ENCODE assay signal across 26 cellular contexts in genomic region chr6:27767851-27768250, GRCh38.
"Had no signal": no experiment of that assay in that cellular context is flagged by ENCODE, and none has a peak within 500 bp of the region (broad histone marks: within the 10 kb centered on the region; RNA-seq: fewer than 3 reads in every experiment).

No MANE protein-coding gene starts in this region.

- H3K36me3 Mint-ChIP-seq: activated naive CD4-positive, alpha-beta T cell treated with anti-CD3 and anti-CD28 coated beads, Interleukin-2, amount 10 ng/mL, durations not matched to agents 7 days and 5 days; activated naive CD4-positive, alpha-beta T cell treated with anti-CD3 and anti-CD28 coated beads, Interleukin-2, amount 50 U/mL, for 72 hours; activated naive CD8-positive, alpha-beta T cell treated with anti-CD3 and anti-CD28 coated beads, Interleukin-2, amount 10 ng/mL, durations not matched to agents 7 days and 5 days; brain had no signal

- ATAC-seq: activated naive CD4-positive, alpha-beta T cell treated with anti-CD3 and anti-CD28 coated beads, Interleukin-2, amount 50 U/mL, for 72 hours; activated T-helper 17 cell treated with anti-CD3 and anti-CD28 coated beads, Interleukin-2, amount 50 U/mL, for 72 hours; effector memory CD8-positive, alpha-beta T cell had no signal

- H3K27me3 Mint-ChIP-seq: activated CD4-positive, alpha-beta T cell treated with anti-CD3 and anti-CD28 coated beads, Interleukin-2, amount 10 ng/mL, durations not matched to agents 7 days and 5 days; activated T-helper 17 cell treated with anti-CD3 and anti-CD28 coated beads, Interleukin-2, amount 50 U/mL, for 72 hours had no signal

- H3K9me3 ChIP-seq: ascending aorta, breast epithelium, colonic mucosa had no signal

- H3K36me3 ChIP-seq: ascending aorta, breast epithelium, cardiac muscle cell, colonic mucosa had no signal

- H3K27ac ChIP-seq: ascending aorta, breast epithelium, cardiac muscle cell, colonic mucosa, epithelial cell of prostate had no signal

- H3K4me3 Mint-ChIP-seq: activated CD4-positive, alpha-beta memory T cell treated with anti-CD3 and anti-CD28 coated beads, Interleukin-2, amount 10 ng/mL, durations not matched to agents 7 days and 5 days; activated CD4-positive, alpha-beta T cell treated with anti-CD3 and anti-CD28 coated beads, Interleukin-2, amount 10 ng/mL, durations not matched to agents 7 days and 5 days; activated naive CD4-positive, alpha-beta T cell treated with anti-CD3 and anti-CD28 coated beads, Interleukin-2, amount 10 ng/mL, durations not matched to agents 7 days and 5 days; activated naive CD8-positive, alpha-beta T cell treated with anti-CD3 and anti-CD28 coated beads, Interleukin-2, amount 10 ng/mL, durations not matched to agents 7 days and 5 days; activated T-cell treated with anti-CD3 and anti-CD28 coated beads, Interleukin-2, amount 50 U/mL, for 24 hours; activated T-helper 17 cell treated with anti-CD3 and anti-CD28 coated beads, Interleukin-2, amount 50 U/mL, for 72 hours; brain; effector memory CD8-positive, alpha-beta T cell had no signal

- H3K4me1 ChIP-seq: ascending aorta, breast epithelium, colonic mucosa had no signal

- DNase-seq: activated CD4-positive, alpha-beta memory T cell treated with anti-CD3 and anti-CD28 coated beads, Interleukin-2, amount 10 ng/mL, durations not matched to agents 7 days and 5 days; activated CD4-positive, alpha-beta T cell treated with anti-CD3 and anti-CD28 coated beads for 1 hour; activated CD4-positive, alpha-beta T cell treated with anti-CD3 and anti-CD28 coated beads for 4 hours; activated CD4-positive, alpha-beta T cell treated with anti-CD3 and anti-CD28 coated beads, Interleukin-2, amount 10 ng/mL, durations not matched to agents 7 days and 5 days; activated CD4-positive, alpha-beta T cell treated with anti-CD3 and anti-CD28 coated beads, Interleukin-2, amount 50 U/mL, for 4 hours; activated CD8-positive, alpha-beta memory T cell treated with anti-CD3 and anti-CD28 coated beads, Interleukin-2, amount 50 U/mL, for 48 hours; activated effector memory CD4-positive, alpha-beta T cell treated with Interleukin-2 at 50 U/mL for 16 hours; activated naive CD4-positive, alpha-beta T cell; activated naive CD4-positive, alpha-beta T cell treated with anti-CD3 and anti-CD28 coated beads, Interleukin-2, amount 10 ng/mL, durations not matched to agents 7 days and 5 days; activated naive CD8-positive, alpha-beta T cell treated with anti-CD3 and anti-CD28 coated beads, Interleukin-2, amount 10 ng/mL, durations not matched to agents 7 days and 5 days; activated T-cell treated with anti-CD3 and anti-CD28 coated beads for 4 hours; activated T-cell treated with anti-CD3 and anti-CD28 coated beads, Interleukin-2, amount 50 U/mL, for 24 hours; central memory CD4-positive, alpha-beta T cell; cerebellar nuclear complex; colonic mucosa; effector memory CD8-positive, alpha-beta T cell; foreskin fibroblast; head of caudate nucleus; T-helper 2 cell had no signal

- H3K27me3 ChIP-seq: ascending aorta, colonic mucosa had no signal

- H3K4me3 ChIP-seq: ascending aorta, breast epithelium, cardiac muscle cell, colonic mucosa had no signal

- H3K9me3 Mint-ChIP-seq: activated CD4-positive, alpha-beta memory T cell treated with anti-CD3 and anti-CD28 coated beads, Interleukin-2, amount 10 ng/mL, durations not matched to agents 7 days and 5 days; activated CD4-positive, alpha-beta T cell treated with anti-CD3 and anti-CD28 coated beads, Interleukin-2, amount 10 ng/mL, durations not matched to agents 7 days and 5 days; activated naive CD4-positive, alpha-beta T cell treated with anti-CD3 and anti-CD28 coated beads, Interleukin-2, amount 10 ng/mL, durations not matched to agents 7 days and 5 days; activated naive CD4-positive, alpha-beta T cell treated with anti-CD3 and anti-CD28 coated beads, Interleukin-2, amount 50 U/mL, for 72 hours; activated naive CD8-positive, alpha-beta T cell treated with anti-CD3 and anti-CD28 coated beads, Interleukin-2, amount 10 ng/mL, durations not matched to agents 7 days and 5 days; activated T-cell treated with anti-CD3 and anti-CD28 coated beads, Interleukin-2, amount 50 U/mL, for 24 hours; activated T-helper 17 cell treated with anti-CD3 and anti-CD28 coated beads, Interleukin-2, amount 50 U/mL, for 72 hours; brain; effector memory CD8-positive, alpha-beta T cell had no signal

- H3K4me1 Mint-ChIP-seq: activated T-helper 17 cell treated with anti-CD3 and anti-CD28 coated beads, Interleukin-2, amount 50 U/mL, for 72 hours had no signal

- H3K27ac Mint-ChIP-seq: activated CD4-positive, alpha-beta memory T cell treated with anti-CD3 and anti-CD28 coated beads, Interleukin-2, amount 10 ng/mL, durations not matched to agents 7 days and 5 days; activated CD4-positive, alpha-beta T cell treated with anti-CD3 and anti-CD28 coated beads, Interleukin-2, amount 10 ng/mL, durations not matched to agents 7 days and 5 days; activated naive CD4-positive, alpha-beta T cell treated with anti-CD3 and anti-CD28 coated beads, Interleukin-2, amount 10 ng/mL, durations not matched to agents 7 days and 5 days; activated naive CD4-positive, alpha-beta T cell treated with anti-CD3 and anti-CD28 coated beads, Interleukin-2, amount 50 U/mL, for 72 hours; activated naive CD8-positive, alpha-beta T cell treated with anti-CD3 and anti-CD28 coated beads, Interleukin-2, amount 10 ng/mL, durations not matched to agents 7 days and 5 days; activated T-cell treated with anti-CD3 and anti-CD28 coated beads, Interleukin-2, amount 50 U/mL, for 24 hours; activated T-helper 17 cell treated with anti-CD3 and anti-CD28 coated beads, Interleukin-2, amount 50 U/mL, for 72 hours; brain; effector memory CD8-positive, alpha-beta T cell had no signal
